Comparison of ENCODE assay signal across 8 cellular contexts in the genomic region with DNA sequence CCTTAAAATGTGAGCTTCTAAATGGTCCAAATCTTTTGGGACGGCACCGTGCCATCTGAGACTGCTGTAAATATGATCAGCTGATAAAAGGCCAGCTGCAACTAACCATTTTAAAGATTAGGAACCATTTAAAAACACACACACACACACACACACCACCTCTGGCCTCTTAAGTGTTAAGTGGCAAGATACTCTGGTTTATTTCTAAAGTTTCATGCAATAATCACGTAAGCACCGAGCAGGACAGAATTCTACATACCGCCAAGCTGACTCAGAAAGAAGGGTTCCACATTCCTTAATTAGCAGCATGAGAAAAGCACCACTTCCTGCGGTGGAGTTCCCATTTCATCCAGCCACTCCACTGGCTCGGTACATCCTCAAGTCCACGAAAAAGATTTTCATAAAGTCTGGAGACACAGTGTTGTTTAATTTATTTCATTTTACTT. TPM values are rescaled to one million over a fixed set of nuclear protein-coding genes. Genes with fewer than 3 reads are reported as not detected.
A peak's percentile ranks its signal among the peaks of the same experiment; 100 is the strongest.
DNase-seq lines count a peak whose midpoint lies in the region; ATAC-seq, FAIRE-seq and TF ChIP-seq lines count a peak whose summit lies in the region.

No MANE protein-coding gene starts in this region.

- no peak overlapping the region for H3K27ac ChIP-seq in H1 (ENCODE audit: low read depth, low read length)

- no peak for FAIRE-seq in H1 (lab: Jason Lieb, UNC)

- peak overlapping the region; percentile 37; the same call in 1 of the 2 replicates for H2BK5ac ChIP-seq in H1 (ENCODE audit: low read depth, low read length)

- no peak for TF ChIP-seq POLR2A in H1 (IDR thresholded peaks at IDR 0.05; ENCODE audit: control extremely low read depth in 1 of 2, low read depth in 2 of 2, low read length in 2 of 2)

- ATAC-seq in GM21390 (IDR thresholded peaks at IDR 0.05; ENCODE audit: unreplicated experiment) (peak; percentile 63), HG03045 (IDR thresholded peaks at IDR 0.05; ENCODE audit: unreplicated experiment) (no peak), HG03280 (IDR thresholded peaks at IDR 0.05; ENCODE audit: unreplicated experiment) (no peak)

- no peaks in the 10 kb centered on the region for H3K79me1 ChIP-seq in H1 (ENCODE audit: low read depth, low read length)

- no peak overlapping the region; the same call in 1 of the 2 replicates for H2BK12ac ChIP-seq in H1 (ENCODE audit: low read depth, low read length)

- peak; percentile 27 for DNase-seq in BE2C
- peak; percentile 58 for DNase-seq in NOMO-1 treated with DMSO at 0.1 percent for 48 hours (lab: John Stamatoyannopoulos, UW; ENCODE audit: unreplicated experiment)
- DNase-seq in H1 (ENCODE audit: low read depth in 1 of 2, low spot score in 2 of 2), result peak in 1 of 2 experiments; percentile 37
- DNase-seq in neural crest cell (ENCODE audit: low read depth, low spot score), result no peak
- DNase-seq in DMS153 (lab: John Stamatoyannopoulos, UW), result no peak

- no peak overlapping the region for H3K18ac ChIP-seq in H1 (ENCODE audit: extremely low read depth, low read length)

- no peak overlapping the region for H3K4me2 ChIP-seq in H1 (ENCODE audit: insufficient read depth in 1 of 2, low read depth in 2 of 2, low read length in 2 of 2)

- peak overlapping the region; percentile 84 for H2BK120ac ChIP-seq in H1 (replicated peaks; ENCODE audit: low read depth, low read length)

- H4K5ac ChIP-seq in H1 (ENCODE audit: insufficient read length, low read depth, low read length), result peak overlapping the region; percentile 37

- H4K20me1 ChIP-seq in H1 (replicated peaks in 1 of 2; ENCODE audit: control insufficient read depth in 1 of 2, insufficient read depth in 2 of 2, low read length in 2 of 2), result no peaks in the 10 kb centered on the region

- no peaks in the 10 kb centered on the region for H3K9me3 Mint-ChIP-seq in neural crest cell

- peak overlapping the region; percentile 85 for H3K27ac Mint-ChIP-seq in neural crest cell (ENCODE audit: unreplicated experiment)

- H4K91ac ChIP-seq in H1 (replicated peaks; ENCODE audit: insufficient read length, low read length), result no peak overlapping the region

- POLR2A ChIA-PET in H1 (lab: Charles Lee; ENCODE audit: partially characterized antibody), result interaction anchor here (1.0 to 3.2 kb wide), 2 partner anchors 17 to 140 kb away, joined by 3 to 9 read pairs; a partner anchor contains a TSS

- H2BK15ac ChIP-seq in H1 (ENCODE audit: low read length), result no peak overlapping the region

- H3K79me2 ChIP-seq in H1 (ENCODE audit: control insufficient read depth in 1 of 2, insufficient read depth in 2 of 2, low read length in 2 of 2), result no peaks in the 10 kb centered on the region

- peak overlapping the region; percentile 35; the same call in 1 of the 2 replicates for H2AFZ ChIP-seq in H1 (ENCODE audit: low read length)

- WGBS in H1 (ENCODE audit: extremely low coverage in 1 of 2, insufficient coverage in 1 of 2, insufficient read length in 1 of 2, insufficient replicate concordance in 2 of 2, low coverage in 1 of 2, low lambda C conversion rate in 2 of 2, missing lambda C conversion rate in 1 of 2), 2 experiments, result 63% methylated on average over 8 of the region's 8 CpGs; no CpG with 5 or more reads in 1 of the 2 experiments

- H3K36me3 ChIP-seq in BE2C (no peaks in the 10 kb centered on the region), H1 (ENCODE audit: control insufficient read depth in 2 of 4, insufficient read depth in 4 of 4, low read length in 3 of 4) (no peaks in the 10 kb centered on the region)

- H3K14ac ChIP-seq in H1 (ENCODE audit: insufficient read length), result no peak overlapping the region

- peak overlapping the region; percentile 65 for H3K4ac ChIP-seq in H1 (replicated peaks; ENCODE audit: insufficient read length, low read depth, low read length)

- no peak overlapping the region for H2BK20ac ChIP-seq in H1 (ENCODE audit: low read length)

- no peak overlapping the region for H3K9ac ChIP-seq in H1 (replicated peaks in 1 of 4; ENCODE audit: extremely low read depth in 1 of 4, low read depth in 3 of 4, low read length in 3 of 4)

- no peak overlapping the region for H3K23ac ChIP-seq in H1 (ENCODE audit: insufficient read length)

- H3K27me3 Mint-ChIP-seq in neural crest cell (ENCODE audit: low read depth), result no peaks in the 10 kb centered on the region

- no peak overlapping the region for H4K8ac ChIP-seq in H1 (ENCODE audit: extremely low read depth, insufficient read depth, low read length)

- H3K4me1 ChIP-seq in BE2C (peaks cover 10% of the 10 kb centered on the region), H1 (replicated peaks in 1 of 4; ENCODE audit: control insufficient read depth in 3 of 4, insufficient read depth in 4 of 4, low read length in 3 of 4) (peaks cover 5 to 21% (median 14%) of the 10 kb centered on the region in 4 experiments)

- TF ChIP-seq RAD21 in H1 (IDR thresholded peaks at IDR 0.05 in 1 of 2, conservative IDR thresholded peaks at IDR 0.05 in 1 of 2; ENCODE audit: low read depth in 2 of 2, low read length in 2 of 2), result no peak

- no peak for TF ChIP-seq CTCF in BE2C (IDR thresholded peaks at IDR 0.05; ENCODE audit: low read depth, low read length)
- no peak for TF ChIP-seq CTCF in H1 (IDR thresholded peaks at IDR 0.05; ENCODE audit: control extremely low read depth in 1 of 3, insufficient read depth in 1 of 3, low read depth in 1 of 3, low read length in 3 of 3)
- no peak for TF ChIP-seq CTCF in neural crest cell (conservative IDR thresholded peaks at IDR 0.05)

- H3K9me3 ChIP-seq in BE2C (no peaks in the 10 kb centered on the region), H1 (ENCODE audit: insufficient read depth in 2 of 2, low read depth in 1 of 2, low read length in 1 of 2) (no peaks in the 10 kb centered on the region)

- no peak overlapping the region for H3K4me3 Mint-ChIP-seq in neural crest cell

- H2AK5ac ChIP-seq in H1 (ENCODE audit: low read depth, low read length), result no peak overlapping the region

- H3K56ac ChIP-seq in H1 (replicated peaks; ENCODE audit: insufficient read length, low read depth, low read length), result peak overlapping the region; percentile 42

- no peaks in the 10 kb centered on the region for H3K36me3 Mint-ChIP-seq in neural crest cell (ENCODE audit: low read depth)

- CTCF ChIA-PET in H1 (lab: Charles Lee; ENCODE audit: partially characterized antibody), result no interaction called here

- H3K27me3 ChIP-seq in BE2C (no peaks in the 10 kb centered on the region), H1 (replicated peaks in 1 of 4; ENCODE audit: control insufficient read depth in 3 of 4, extremely low read depth in 1 of 4, insufficient read depth in 3 of 4, low read length in 3 of 4) (no peaks in the 10 kb centered on the region)

- H3K4me1 Mint-ChIP-seq in neural crest cell, result peaks cover 21% of the 10 kb centered on the region

- H3K23me2 ChIP-seq in H1 (ENCODE audit: low read depth, low read length), result no peaks in the 10 kb centered on the region

- no peak for TF ChIP-seq EP300 in H1 (IDR thresholded peaks at IDR 0.05; ENCODE audit: borderline replicate concordance in 1 of 2, low read depth in 2 of 2, low read length in 2 of 2)

- H3K4me3 ChIP-seq in BE2C (ENCODE audit: low read depth, low read length), result no peak overlapping the region; the same call in 1 of the 2 replicates
- no peak overlapping the region for H3K4me3 ChIP-seq in H1 (ENCODE audit: extremely low read depth in 1 of 4, insufficient read depth in 2 of 4, low read depth in 3 of 4, low read length in 4 of 4)

TF ChIP-seq in H1, 55 proteins besides CTCF, POLR2A, EP300 and RAD21:
- TF ChIP-seq TEAD4 (IDR thresholded peaks at IDR 0.05; ENCODE audit: low read depth, low read length) (0 out of 2 replicates have a peak, but pooled peaks have one; percentile 42), BCL11A (IDR thresholded peaks at IDR 0.05; ENCODE audit: low read depth in 2 of 2, low read length in 2 of 2) (no peak)

RNA-seq across cellular contexts. Expression of a gene that starts 17.8 kb away (rescaled TPM):
- polyA plus RNA-seq in BE2C (2012; ENCODE audit: insufficient read depth, insufficient read length, low read depth), result 12.8 TPM
- 87.9 and 89.8 TPM in 2 replicates for total RNA-seq in H1 (2021; fragmentation: NEBNext Ultra II Directional; extraction: Animal tissue kit (Norgen Biotek cat#: 25700))
- polyA plus RNA-seq in H1 (2011; rRNA removed), result 14.3 and 15.3 TPM in 2 replicates
- 20.7 TPM for polyA plus RNA-seq in H1 (2011; cell fraction: cytosol; rRNA removed)
- polyA plus RNA-seq in H1 (2011; cell fraction: nucleus; rRNA removed), result 26.5 TPM
- 30.3 to 46.0 TPM (median 35.4 TPM) in 4 replicates for polyA plus RNA-seq in H1 (2012, experiment 1 of 2)
- 3.0 TPM for polyA plus RNA-seq in H1 (2012, experiment 2 of 2)
- polyA plus RNA-seq in H1 (2013, experiment 1 of 2), result 30.9 TPM
- polyA plus RNA-seq in H1 (2013, experiment 2 of 2), result 30.1 TPM
- 73.4 and 80.4 TPM in 2 replicates for polyA minus RNA-seq in H1 (2011; rRNA and poly(A)+ RNA removed)
- polyA minus RNA-seq in H1 (2011; cell fraction: cytosol; rRNA and poly(A)+ RNA removed), result 52.0 TPM
- 43.5 TPM for polyA minus RNA-seq in H1 (2011; cell fraction: nucleus; rRNA and poly(A)+ RNA removed)
- 32.0 and 35.5 TPM in 2 replicates for total RNA-seq in neural crest cell

Comparison
In these comparisons a context has a peak if more than half of its experiments do, and no peak if none do; other contexts are left out.
1. DNase-seq: peak in BE2C (single experiment) and NOMO-1 treated with DMSO at 0.1 percent for 48 hours (single experiment); none in neural crest cell (single experiment) and DMS153 (single experiment).